2 cellular contexts compared by ENCODE assay signal in genomic region chr1:90007979-90008404, GRCh38.
TF ChIP-seq lines count a peak whose summit lies in the region.

No MANE protein-coding gene starts in this region.

TF ChIP-seq in K562, 482 proteins besides CTCF, POLR2A, EP300 and RAD21 (continues in another document):
- TF ChIP-seq PBX2 (CRISPR knock-in tag; IDR thresholded peaks at IDR 0.05; ENCODE audit: low read depth): no peak
- peak; percentile 83 for TF ChIP-seq PBX2 (tag; conservative IDR thresholded peaks at IDR 0.05; ENCODE audit: low read depth)
- TF ChIP-seq ARNT (IDR thresholded peaks at IDR 0.05): 0 out of 4 replicates have a peak, but pooled peaks of 1 of the 2 experiments have one; percentile 28
- TF ChIP-seq MAFF (IDR thresholded peaks at IDR 0.05; ENCODE audit: low read length): peak; percentile 77
- no peak for TF ChIP-seq CEBPZ (IDR thresholded peaks at IDR 0.05; ENCODE audit: borderline replicate concordance, low read depth, low read length)
- TF ChIP-seq ESRRA (IDR thresholded peaks at IDR 0.05; ENCODE audit: borderline replicate concordance, low read depth): peak; percentile 56; the same call in 1 of the 2 replicates
- 0 out of 2 replicates have a peak, but pooled peaks have one; percentile 28 for TF ChIP-seq ZNF592 (IDR thresholded peaks at IDR 0.05)
- TF ChIP-seq MEIS2 (IDR thresholded peaks at IDR 0.05; ENCODE audit: partially characterized antibody): peak; percentile 87
- peak; percentile 91 for TF ChIP-seq MAFG (tag; conservative IDR thresholded peaks at IDR 0.05)
- no peak for TF ChIP-seq ZBTB12 (CRISPR knock-in tag; IDR thresholded peaks at IDR 0.05)
- peak; percentile 23; the same call in 1 of the 2 replicates for TF ChIP-seq SOX6 (IDR thresholded peaks at IDR 0.05)
- peak; percentile 46; the same call in 1 of the 2 replicates for TF ChIP-seq BACH1 (tag; IDR thresholded peaks at IDR 0.05)
- TF ChIP-seq RCOR1 (IDR thresholded peaks at IDR 0.05; ENCODE audit: borderline replicate concordance in 1 of 2, low read depth in 2 of 2, low read length in 2 of 2): peak in 1 of 2 experiments; percentile 47; a peak in 1 of 4 replicates
- TF ChIP-seq TAL1 (IDR thresholded peaks at IDR 0.05): peak; percentile 9; the same call in 1 of the 2 replicates
- peak; percentile 52 for TF ChIP-seq SMARCB1 (IDR thresholded peaks at IDR 0.05; ENCODE audit: insufficient read length, low read depth)

TF ChIP-seq in liver, 16 proteins besides CTCF, POLR2A, EP300 and RAD21 (continued from another document):
- no peak for TF ChIP-seq REST (IDR thresholded peaks at IDR 0.05)
- TF ChIP-seq YY1 (IDR thresholded peaks at IDR 0.05): no peak
- TF ChIP-seq JUND (IDR thresholded peaks at IDR 0.05): no peak
- no peak for TF ChIP-seq FOXA1 (IDR thresholded peaks at IDR 0.05)
- TF ChIP-seq NR2F2 (IDR thresholded peaks at IDR 0.05): no peak
- TF ChIP-seq ZBTB33 (IDR thresholded peaks at IDR 0.05): no peak
- no peak for TF ChIP-seq ATF3 (IDR thresholded peaks at IDR 0.05)
- peak; percentile 56 to 64 for TF ChIP-seq RXRA (IDR thresholded peaks at IDR 0.05)
- peak in 1 of 2 donors; percentile 5 for TF ChIP-seq HNF4A (conservative IDR thresholded peaks at IDR 0.05)
- no peak for TF ChIP-seq HNF4G (IDR thresholded peaks at IDR 0.05)
- TF ChIP-seq MAX (IDR thresholded peaks at IDR 0.05): no peak
- no peak for TF ChIP-seq SP1 (IDR thresholded peaks at IDR 0.05)
